7 cellular contexts compared by ENCODE assay signal in genomic region chr4:40515398-40516293, GRCh38.
A peak's percentile ranks its signal among the peaks of the same experiment; 100 is the strongest.
DNase-seq lines count a peak whose midpoint lies in the region; ATAC-seq and TF ChIP-seq lines count a peak whose summit lies in the region.

No MANE protein-coding gene starts in this region.

- H3K4me3 Mint-ChIP-seq in progenitor cell of endocrine pancreas (ENCODE audit: low read depth) = peak overlapping the region; percentile 79

- no peaks in the 10 kb centered on the region for H3K27me3 Mint-ChIP-seq in progenitor cell of endocrine pancreas

- 46 to 48% methylated on average over 12 to 15 of the region's 15 CpGs for whole genome bisulfite sequencing in GM23248 (ENCODE audit: low coverage in 1 of 2, low lambda C conversion rate in 2 of 2, missing lambda C conversion rate in 2 of 2), 2 experiments

- no peaks in the 10 kb centered on the region for H3F3A ChIP-seq in GM23248 (ENCODE audit: insufficient read depth)

- TF ChIP-seq CTCF in progenitor cell of endocrine pancreas (IDR thresholded peaks at IDR 0.05; ENCODE audit: unreplicated experiment) = no peak

- peak; percentile 70 for ATAC-seq in GM18861 (IDR thresholded peaks at IDR 0.05; ENCODE audit: unreplicated experiment)

- H3K4me1 ChIP-seq in GM23248 (ENCODE audit: insufficient read depth) (peaks cover 10% of the 10 kb centered on the region; the same call in 1 of the 2 replicates), Karpas-422 (ENCODE audit: low read length) (peaks cover 15% of the 10 kb centered on the region), duodenal mucosa (ENCODE audit: control insufficient read depth in 1 of 2, insufficient read depth in 2 of 2, low read length in 2 of 2) (peaks cover 7 to 14% of the 10 kb centered on the region in 2 donors)

- no peak overlapping the region for H3K4me3 ChIP-seq in GM23248
- no peak overlapping the region for H3K4me3 ChIP-seq in Karpas-422 (ENCODE audit: low read length)
- H3K4me3 ChIP-seq in duodenal mucosa (ENCODE audit: low read depth in 1 of 2, low read length in 2 of 2) = peak overlapping the region; percentile 69 to 73

- H3K9ac ChIP-seq in GM23248 (no peak overlapping the region), Karpas-422 (ENCODE audit: low read length) (no peak overlapping the region), duodenal mucosa (ENCODE audit: low read depth in 1 of 2, low read length in 2 of 2) (peak overlapping the region; percentile 40 to 93)

- no peak overlapping the region for H3K4me2 ChIP-seq in GM23248 (ENCODE audit: unreplicated experiment)
- peak overlapping the region; percentile 51 for H3K4me2 ChIP-seq in Karpas-422 (ENCODE audit: low read depth, low read length, poor library complexity, severe bottlenecking)

- H2AFZ ChIP-seq in GM23248 (no peak overlapping the region), Karpas-422 (ENCODE audit: low read length) (no peak overlapping the region)

- peak; percentile 20 for DNase-seq in GM23248
- DNase-seq in Karpas-422 = peak; percentile 60
- DNase-seq in progenitor cell of endocrine pancreas (ENCODE audit: low spot score, unreplicated experiment) = no peak
- no peak for DNase-seq in iPS-NIHi11 (ENCODE audit: low spot score)
- no peak for DNase-seq in KG1 (lab: John Stamatoyannopoulos, UW)

- H3K27ac ChIP-seq in GM23248 (no peak overlapping the region), Karpas-422 (ENCODE audit: low read length) (no peak overlapping the region), duodenal mucosa (ENCODE audit: low read depth, low read length) (peak overlapping the region; percentile 90)

- H3K79me2 ChIP-seq in GM23248 (ENCODE audit: insufficient read depth) (no peaks in the 10 kb centered on the region), Karpas-422 (ENCODE audit: low read length) (no peaks in the 10 kb centered on the region)

- H3K27me3 ChIP-seq in GM23248 (replicated peaks; ENCODE audit: insufficient read depth) = no peaks in the 10 kb centered on the region
- H3K27me3 ChIP-seq in Karpas-422 (ENCODE audit: low read length) = no peaks in the 10 kb centered on the region
- no peaks in the 10 kb centered on the region for H3K27me3 ChIP-seq in duodenal mucosa (ENCODE audit: control insufficient read depth in 1 of 2, insufficient read depth in 2 of 2, low read length in 2 of 2)

- H3K36me3 ChIP-seq in GM23248 (ENCODE audit: low read depth) = no peaks in the 10 kb centered on the region
- H3K36me3 ChIP-seq in Karpas-422 (ENCODE audit: insufficient read depth, low read length) = no peaks in the 10 kb centered on the region
- peaks cover 0 to 2% of the 10 kb centered on the region in 2 donors for H3K36me3 ChIP-seq in duodenal mucosa (ENCODE audit: control insufficient read depth in 1 of 2, insufficient read depth in 2 of 2, low read length in 2 of 2)

- H3K4me1 Mint-ChIP-seq in progenitor cell of endocrine pancreas (ENCODE audit: low read depth) = peaks cover 43% of the 10 kb centered on the region

- no peaks in the 10 kb centered on the region for H4K20me1 ChIP-seq in GM23248 (ENCODE audit: insufficient read depth)
- no peaks in the 10 kb centered on the region for H4K20me1 ChIP-seq in Karpas-422 (ENCODE audit: insufficient read depth, low read depth, low read length)

- H3K9me3 Mint-ChIP-seq in progenitor cell of endocrine pancreas (ENCODE audit: low read depth) = no peaks in the 10 kb centered on the region

- peak overlapping the region; percentile 96 for H3K27ac Mint-ChIP-seq in progenitor cell of endocrine pancreas

- H3K36me3 Mint-ChIP-seq in progenitor cell of endocrine pancreas (ENCODE audit: insufficient read depth) = peaks cover 6% of the 10 kb centered on the region

- no peaks in the 10 kb centered on the region for H3K9me2 ChIP-seq in GM23248 (ENCODE audit: insufficient read depth)
- no peaks in the 10 kb centered on the region for H3K9me2 ChIP-seq in Karpas-422 (replicated peaks; ENCODE audit: insufficient read depth, low read length)

- in situ Hi-C loops in GM23248 (cut with MboI) = no loop called here

- H3K9me3 ChIP-seq in GM23248 (ENCODE audit: low read depth) (no peaks in the 10 kb centered on the region), Karpas-422 (ENCODE audit: low read length) (no peaks in the 10 kb centered on the region), duodenal mucosa (ENCODE audit: control insufficient read depth in 1 of 2, low read length in 2 of 2) (no peaks in the 10 kb centered on the region)

Comparison
In these comparisons a context has a peak if more than half of its experiments do, and no peak if none do; other contexts are left out.
1. DNase-seq: peak in GM23248 (single experiment) and Karpas-422 (single experiment); none in progenitor cell of endocrine pancreas (single experiment), iPS-NIHi11 (single experiment) and KG1 (single experiment).
2. H3K4me3 ChIP-seq: peak in duodenal mucosa (2 of 2); none in GM23248 (single experiment) and Karpas-422 (single experiment).
3. H3K9ac ChIP-seq: peak in duodenal mucosa (2 of 2); none in GM23248 (single experiment) and Karpas-422 (single experiment).